Comparison of ENCODE assay signal across 1 cellular context in genomic region chr17:40952675-40953074, GRCh38.
TF ChIP-seq lines count a peak whose summit lies in the region.

No MANE protein-coding gene starts in this region.

TF ChIP-seq in IMR-90, 13 proteins besides CTCF, POLR2A, EP300 and RAD21:
- TF ChIP-seq FOS (IDR thresholded peaks at IDR 0.05; ENCODE audit: low read depth, low read length): no peak
- TF ChIP-seq MAFK (IDR thresholded peaks at IDR 0.05; ENCODE audit: low read depth, low read length): no peak
- TF ChIP-seq RCOR1 (IDR thresholded peaks at IDR 0.05; ENCODE audit: insufficient replicate concordance, low read length): peak; percentile 17
- TF ChIP-seq CEBPB (IDR thresholded peaks at IDR 0.05; ENCODE audit: low read depth, low read length): peak; percentile 91
